9 cellular contexts compared by ENCODE assay signal in the genomic region with DNA sequence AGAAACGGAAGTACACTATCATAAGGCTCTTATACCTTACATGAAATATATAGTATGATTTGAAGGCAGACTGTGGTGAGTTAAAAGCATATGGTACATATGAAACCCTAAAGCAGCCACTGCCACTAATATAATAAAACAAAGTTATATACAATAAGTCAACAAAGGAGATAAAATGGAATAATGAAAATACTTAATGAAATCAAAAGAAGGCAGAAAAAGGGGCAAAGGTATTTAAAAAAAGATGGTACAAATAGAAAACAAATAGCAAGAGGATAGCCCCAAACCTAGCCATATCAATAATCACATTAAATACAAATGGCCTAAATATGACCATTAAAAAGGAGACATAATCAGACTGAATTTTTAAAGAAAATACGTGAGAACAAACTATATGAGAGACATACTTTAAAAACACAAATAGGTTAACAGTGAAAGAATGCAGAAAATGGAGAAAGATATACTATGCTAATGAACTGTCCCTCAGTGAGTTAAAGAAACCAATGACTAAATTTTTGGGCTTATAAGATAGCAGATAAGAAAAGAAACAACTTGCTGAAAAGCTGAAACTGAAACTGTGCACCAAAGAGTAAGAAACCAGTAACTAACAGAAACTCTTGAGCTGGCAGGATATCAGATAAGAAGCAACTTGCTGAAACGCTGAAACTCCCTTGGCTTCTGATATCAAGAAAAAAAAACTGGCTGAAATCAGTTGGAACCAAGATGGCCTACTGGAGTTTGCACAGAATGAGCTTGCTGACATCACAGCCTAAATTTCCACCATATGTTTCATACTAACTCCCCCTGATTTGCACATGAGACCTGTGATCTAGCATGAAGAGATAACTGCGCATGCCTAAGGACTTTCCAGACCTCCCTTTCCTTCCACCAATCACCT. TPM values are rescaled to one million over a fixed set of nuclear protein-coding genes. Genes with fewer than 3 reads are reported as not detected.
DNase-seq lines count a peak whose midpoint lies in the region; ATAC-seq, FAIRE-seq and TF ChIP-seq lines count a peak whose summit lies in the region.
"Had no signal": no experiment of that assay in that cellular context is flagged by ENCODE, and none has a peak within 500 bp of the region (broad histone marks: within the 10 kb centered on the region; RNA-seq: fewer than 3 reads in every experiment).

No MANE protein-coding gene starts in this region.

- intact Hi-C loops in activated CD4-positive, alpha-beta T cell treated with anti-CD3 and anti-CD28 coated beads, Interleukin-2, amount 10 ng/mL, durations not matched to agents 24 days and 14 days (cut with micrococcal nuclease), result loop anchor here (1.0 to 2.0 kb wide), 3 partner anchors 13 to 50 kb away; a partner anchor contains a TSS

- peak overlapping the region; percentile 46 for H3K4me3 Mint-ChIP-seq in activated CD4-positive, alpha-beta T cell treated with anti-CD3 and anti-CD28 coated beads, Interleukin-2, amount 10 ng/mL, durations not matched to agents 24 days and 14 days
- H3K4me3 Mint-ChIP-seq in activated CD8-positive, alpha-beta T cell treated with anti-CD3 and anti-CD28 coated beads, Interleukin-2, amount 10 ng/mL, durations not matched to agents 7 days and 5 days, result peak overlapping the region; percentile 13

- WGBS in small intestine, 3 donors, result 66 to 69% (median 67%) methylated on average over 4 of the region's 4 CpGs
- WGBS in gastroesophageal sphincter (ENCODE audit: low coverage in 1 of 2), 2 donors, result 67 to 76% methylated on average over 3 to 4 of the region's 4 CpGs

- peak overlapping the region; percentile 83 for H3K27ac Mint-ChIP-seq in activated CD4-positive, alpha-beta T cell treated with anti-CD3 and anti-CD28 coated beads, Interleukin-2, amount 10 ng/mL, durations not matched to agents 24 days and 14 days
- peak overlapping the region; percentile 89 for H3K27ac Mint-ChIP-seq in activated CD8-positive, alpha-beta T cell treated with anti-CD3 and anti-CD28 coated beads, Interleukin-2, amount 10 ng/mL, durations not matched to agents 7 days and 5 days

- DNase-seq in activated CD4-positive, alpha-beta T cell treated with anti-CD3 and anti-CD28 coated beads, Interleukin-2, amount 10 ng/mL, durations not matched to agents 24 days and 14 days, result peak; percentile 85
- no peak for DNase-seq in activated CD4-positive, alpha-beta T cell treated with anti-CD3 and anti-CD28 coated beads, Interleukin-2, amount 50 U/mL, for 1 hour
- peak; percentile 55 for DNase-seq in activated CD8-positive, alpha-beta T cell treated with anti-CD3 and anti-CD28 coated beads, Interleukin-2, amount 10 ng/mL, durations not matched to agents 7 days and 5 days
- DNase-seq in small intestine (peak; percentile 24), superior temporal gyrus (ENCODE audit: extremely low spot score) (no peak), COLO668 (lab: John Stamatoyannopoulos, UW; ENCODE audit: unreplicated experiment) (no peak)
- DNase-seq: effector CD4-positive, alpha-beta T cell had no signal

- H3K27me3 Mint-ChIP-seq in activated CD4-positive, alpha-beta T cell treated with anti-CD3 and anti-CD28 coated beads, Interleukin-2, amount 10 ng/mL, durations not matched to agents 24 days and 14 days, result no peaks in the 10 kb centered on the region
- H3K27me3 Mint-ChIP-seq in activated CD8-positive, alpha-beta T cell treated with anti-CD3 and anti-CD28 coated beads, Interleukin-2, amount 10 ng/mL, durations not matched to agents 7 days and 5 days (ENCODE audit: low read depth), result no peaks in the 10 kb centered on the region

- H3K4me1 Mint-ChIP-seq in activated CD4-positive, alpha-beta T cell treated with anti-CD3 and anti-CD28 coated beads, Interleukin-2, amount 10 ng/mL, durations not matched to agents 24 days and 14 days, result peaks cover 27% of the 10 kb centered on the region
- H3K4me1 Mint-ChIP-seq in activated CD8-positive, alpha-beta T cell treated with anti-CD3 and anti-CD28 coated beads, Interleukin-2, amount 10 ng/mL, durations not matched to agents 7 days and 5 days (ENCODE audit: low read depth), result peaks cover 44% of the 10 kb centered on the region

- peak; percentile 23 for FAIRE-seq in small intestine (lab: Jason Lieb, UNC)

- H3K4me1 ChIP-seq in small intestine (ENCODE audit: control insufficient read depth in 2 of 2, insufficient read depth in 1 of 2, low read depth in 1 of 2, low read length in 1 of 2) (no peaks in the 10 kb centered on the region), gastroesophageal sphincter (no peaks in the 10 kb centered on the region)

- ATAC-seq in HG02981 (IDR thresholded peaks at IDR 0.05; ENCODE audit: unreplicated experiment) (peak; percentile 83), gastroesophageal sphincter (no peak)
- peak; percentile 92 for ATAC-seq in activated CD8-positive, alpha-beta T cell treated with anti-CD3 and anti-CD28 coated beads, Interleukin-2, amount 10 ng/mL, durations not matched to agents 7 days and 5 days

- H3K9me3 ChIP-seq in small intestine (ENCODE audit: control insufficient read depth, low read depth) (no peaks in the 10 kb centered on the region), gastroesophageal sphincter (peaks cover 0 to 10% (median 0%) of the 10 kb centered on the region in 3 donors)

- H3K27me3 ChIP-seq in small intestine (ENCODE audit: control insufficient read depth in 2 of 2, insufficient read depth in 2 of 2, low read length in 2 of 2) (no peaks in the 10 kb centered on the region), gastroesophageal sphincter (no peaks in the 10 kb centered on the region)

- H3K27ac ChIP-seq in small intestine (ENCODE audit: low read depth in 1 of 2, low read length in 1 of 2) (peak overlapping the region in 1 of 2 donors; percentile 32), gastroesophageal sphincter (no peak overlapping the region)

- no peak for TF ChIP-seq POLR2A in gastroesophageal sphincter (IDR thresholded peaks at IDR 0.05)

- H3K9me3 Mint-ChIP-seq in activated CD4-positive, alpha-beta T cell treated with anti-CD3 and anti-CD28 coated beads, Interleukin-2, amount 10 ng/mL, durations not matched to agents 24 days and 14 days, result peaks cover 15% of the 10 kb centered on the region
- H3K9me3 Mint-ChIP-seq in activated CD8-positive, alpha-beta T cell treated with anti-CD3 and anti-CD28 coated beads, Interleukin-2, amount 10 ng/mL, durations not matched to agents 7 days and 5 days (ENCODE audit: insufficient read depth), result peaks cover 16% of the 10 kb centered on the region

- H3K4me3 ChIP-seq in small intestine (ENCODE audit: low read depth in 1 of 2, low read length in 2 of 2), result no peak overlapping the region
- no peak overlapping the region for H3K4me3 ChIP-seq in gastroesophageal sphincter

- H3K36me3 ChIP-seq in small intestine (ENCODE audit: control insufficient read depth in 2 of 2, insufficient read depth in 2 of 2, low read length in 2 of 2) (no peaks in the 10 kb centered on the region), gastroesophageal sphincter (no peaks in the 10 kb centered on the region)

- H3K36me3 Mint-ChIP-seq in activated CD4-positive, alpha-beta T cell treated with anti-CD3 and anti-CD28 coated beads, Interleukin-2, amount 10 ng/mL, durations not matched to agents 24 days and 14 days (ENCODE audit: low read depth), result peaks cover 19% of the 10 kb centered on the region
- H3K36me3 Mint-ChIP-seq in activated CD8-positive, alpha-beta T cell treated with anti-CD3 and anti-CD28 coated beads, Interleukin-2, amount 10 ng/mL, durations not matched to agents 7 days and 5 days (ENCODE audit: low read depth), result peaks cover 20% of the 10 kb centered on the region

- TF ChIP-seq EP300 in gastroesophageal sphincter (IDR thresholded peaks at IDR 0.05), result no peak

- CTCF ChIA-PET in activated CD8-positive, alpha-beta T cell treated with anti-CD3 and anti-CD28 coated beads, Interleukin-2, amount 10 ng/mL, durations not matched to agents 7 days and 5 days (lab: Charles Lee), result interaction anchor here (0.6 to 5.9 kb wide), 27 partner anchors 8 to 210 kb away, joined by 3 to 51 read pairs (median 4); a partner anchor contains a TSS

- TF ChIP-seq CTCF in gastroesophageal sphincter (IDR thresholded peaks at IDR 0.05), result no peak

- POLR2A ChIA-PET in activated CD8-positive, alpha-beta T cell treated with anti-CD3 and anti-CD28 coated beads, Interleukin-2, amount 10 ng/mL, durations not matched to agents 7 days and 5 days (lab: Charles Lee), result interaction anchor here (0.9 to 1.5 kb wide), 4 partner anchors 15 to 28 kb away, joined by 3 to 8 read pairs (median 4); no protein-coding TSS in a partner anchor

RNA-seq across cellular contexts. Expression of a gene that starts 44.3 kb away (rescaled TPM):
- 3.4 TPM in 2 replicates for total RNA-seq in activated CD4-positive, alpha-beta T cell treated with anti-CD3 and anti-CD28 coated beads, Interleukin-2, amount 10 ng/mL, durations not matched to agents 24 days and 14 days
- under 1 TPM in 1 of 2 experiments, not detected in 1; 0.32 TPM for total RNA-seq in activated CD8-positive, alpha-beta T cell treated with anti-CD3 and anti-CD28 coated beads, Interleukin-2, amount 10 ng/mL, durations not matched to agents 7 days and 5 days
- 1 to 10 TPM in 1 of 3 donors, under 1 TPM in 1, not detected in 1; 0.54 to 5.1 TPM for polyA plus RNA-seq in small intestine
- 1 to 10 TPM in 3 of 4 donors, under 1 TPM in 1; 0.45 to 9.3 (median 2.3) TPM for total RNA-seq in gastroesophageal sphincter

RNA-seq across cellular contexts. Expression of a gene that starts 46.1 kb away (rescaled TPM):
- total RNA-seq in activated CD4-positive, alpha-beta T cell treated with anti-CD3 and anti-CD28 coated beads, Interleukin-2, amount 10 ng/mL, durations not matched to agents 24 days and 14 days, result not detected in 2 replicates
- total RNA-seq in activated CD8-positive, alpha-beta T cell treated with anti-CD3 and anti-CD28 coated beads, Interleukin-2, amount 10 ng/mL, durations not matched to agents 7 days and 5 days, result not detected
- not detected for polyA plus RNA-seq in small intestine
- total RNA-seq in gastroesophageal sphincter, result under 1 TPM in 1 of 4 donors, not detected in 3; 0.27 TPM

RNA-seq across cellular contexts. Expression of a gene that starts 48.8 kb away (rescaled TPM):
- total RNA-seq in activated CD4-positive, alpha-beta T cell treated with anti-CD3 and anti-CD28 coated beads, Interleukin-2, amount 10 ng/mL, durations not matched to agents 24 days and 14 days, result not detected in 2 replicates
- total RNA-seq in activated CD8-positive, alpha-beta T cell treated with anti-CD3 and anti-CD28 coated beads, Interleukin-2, amount 10 ng/mL, durations not matched to agents 7 days and 5 days, result not detected
- polyA plus RNA-seq in small intestine, result not detected
- total RNA-seq in gastroesophageal sphincter, result not detected

Comparison
In these comparisons a context has a peak if more than half of its experiments do, and no peak if none do; other contexts are left out.
1. DNase-seq: peak in activated CD4-positive, alpha-beta T cell treated with anti-CD3 and anti-CD28 coated beads, Interleukin-2, amount 10 ng/mL, durations not matched to agents 24 days and 14 days (single experiment), activated CD8-positive, alpha-beta T cell treated with anti-CD3 and anti-CD28 coated beads, Interleukin-2, amount 10 ng/mL, durations not matched to agents 7 days and 5 days (single experiment) and small intestine (single experiment); none in activated CD4-positive, alpha-beta T cell treated with anti-CD3 and anti-CD28 coated beads, Interleukin-2, amount 50 U/mL, for 1 hour (single experiment), superior temporal gyrus (single experiment) and COLO668 (single experiment).